Comparison of ENCODE assay signal across 8 cellular contexts in genomic region chr3:176939022-176939817, GRCh38.
DNase-seq lines count a peak whose midpoint lies in the region; ATAC-seq and TF ChIP-seq lines count a peak whose summit lies in the region.

No MANE protein-coding gene starts in this region.

- TF ChIP-seq CTCF in dorsolateral prefrontal cortex (IDR thresholded peaks at IDR 0.05 in 54 of 56, conservative IDR thresholded peaks at IDR 0.05 in 2 of 56; ENCODE audit: low read depth in 1 of 56, partially characterized antibody in 56 of 56) (peak; percentile 69 to 94 (median 84)), type B pancreatic cell (conservative IDR thresholded peaks at IDR 0.05) (peak; percentile 91)

- no peak overlapping the region for H3K27ac Mint-ChIP-seq in type B pancreatic cell

- intact Hi-C loops in dorsolateral prefrontal cortex (cut with DNase I), result loop anchor here in 1 of 2 donors (2.0 kb wide), 1 partner anchor 66 kb away; no protein-coding TSS in a partner anchor

- ATAC-seq in GM18873 (IDR thresholded peaks at IDR 0.05; ENCODE audit: low FRiP score, unreplicated experiment) (peak; percentile 91), HG03045 (IDR thresholded peaks at IDR 0.05; ENCODE audit: unreplicated experiment) (peak; percentile 83)

- DNase-seq in CMK (ENCODE audit: low read depth) (peak; percentile 52), NCI-H2029 treated with DMSO at 0.1 percent for 48 hours (lab: John Stamatoyannopoulos, UW) (peak; percentile 94), T-helper 9 cell (peak; percentile 1), dorsolateral prefrontal cortex (peak in 2 of 10 donors; percentile 44 to 47), medulla oblongata (ENCODE audit: extremely low spot score) (peak; percentile 87), type B pancreatic cell (ENCODE audit: extremely low spot score, unreplicated experiment) (no peak)

- H3K36me3 Mint-ChIP-seq in type B pancreatic cell, result peaks cover 6% of the 10 kb centered on the region

- no peak overlapping the region for H3K4me3 Mint-ChIP-seq in type B pancreatic cell

- peaks cover 7% of the 10 kb centered on the region for H3K9me3 Mint-ChIP-seq in type B pancreatic cell

- H3K27me3 ChIP-seq in dorsolateral prefrontal cortex, result no peaks in the 10 kb centered on the region

- H3K4me3 ChIP-seq in dorsolateral prefrontal cortex, result peak overlapping the region in 24 of 59 donors; percentile 0 to 40 (median 16)

- H3K27ac ChIP-seq in dorsolateral prefrontal cortex, result no peak overlapping the region

- H3K27me3 Mint-ChIP-seq in type B pancreatic cell, result no peaks in the 10 kb centered on the region

- H3K4me1 Mint-ChIP-seq in type B pancreatic cell (ENCODE audit: unreplicated experiment), result peaks cover 20% of the 10 kb centered on the region
